In the genomic region with DNA sequence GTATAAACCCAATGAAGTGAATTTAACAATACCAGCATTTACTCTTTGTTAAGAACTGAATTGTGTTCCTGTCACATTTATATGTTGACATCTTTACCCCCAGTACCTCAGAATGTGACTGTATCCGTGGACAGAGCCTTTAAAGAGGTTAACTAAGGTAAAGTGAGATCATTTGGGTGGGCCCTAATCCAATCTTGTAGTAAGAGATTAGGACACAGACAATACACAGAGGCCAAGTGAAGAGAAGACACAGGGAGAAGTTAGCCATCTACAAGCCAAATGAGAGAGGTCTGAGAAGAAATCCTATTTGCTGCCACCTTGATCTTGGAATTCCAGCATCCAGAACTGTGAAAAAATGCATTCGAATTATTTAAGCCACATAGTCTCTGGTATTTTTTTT, we compare ENCODE assay signal across 7 cellular contexts.
"Had no signal": no experiment of that assay in that cellular context is flagged by ENCODE, and none has a peak within 500 bp of the region (broad histone marks: within the 10 kb centered on the region; RNA-seq: fewer than 3 reads in every experiment).

No MANE protein-coding gene starts in this region.

- H3K27ac ChIP-seq: GM23248, HL-60 had no signal

- H3K9me3 Mint-ChIP-seq: HFFc6 had no signal

- DNase-seq: GM23248, GOT3, H7, HFFc6 had no signal

- H3K27ac Mint-ChIP-seq: HFFc6, IgD-negative memory B cell had no signal

- H2AFZ ChIP-seq: GM23248 had no signal

- H3K4me3 ChIP-seq: GM23248, HAP-1 had no signal

- H3K4me3 Mint-ChIP-seq: HFFc6, IgD-negative memory B cell had no signal

- H3K9me3 ChIP-seq: HAP-1 had no signal

- H3K27me3 Mint-ChIP-seq: IgD-negative memory B cell had no signal
